ENCODE assay signal across 8 cellular contexts in the genomic region with DNA sequence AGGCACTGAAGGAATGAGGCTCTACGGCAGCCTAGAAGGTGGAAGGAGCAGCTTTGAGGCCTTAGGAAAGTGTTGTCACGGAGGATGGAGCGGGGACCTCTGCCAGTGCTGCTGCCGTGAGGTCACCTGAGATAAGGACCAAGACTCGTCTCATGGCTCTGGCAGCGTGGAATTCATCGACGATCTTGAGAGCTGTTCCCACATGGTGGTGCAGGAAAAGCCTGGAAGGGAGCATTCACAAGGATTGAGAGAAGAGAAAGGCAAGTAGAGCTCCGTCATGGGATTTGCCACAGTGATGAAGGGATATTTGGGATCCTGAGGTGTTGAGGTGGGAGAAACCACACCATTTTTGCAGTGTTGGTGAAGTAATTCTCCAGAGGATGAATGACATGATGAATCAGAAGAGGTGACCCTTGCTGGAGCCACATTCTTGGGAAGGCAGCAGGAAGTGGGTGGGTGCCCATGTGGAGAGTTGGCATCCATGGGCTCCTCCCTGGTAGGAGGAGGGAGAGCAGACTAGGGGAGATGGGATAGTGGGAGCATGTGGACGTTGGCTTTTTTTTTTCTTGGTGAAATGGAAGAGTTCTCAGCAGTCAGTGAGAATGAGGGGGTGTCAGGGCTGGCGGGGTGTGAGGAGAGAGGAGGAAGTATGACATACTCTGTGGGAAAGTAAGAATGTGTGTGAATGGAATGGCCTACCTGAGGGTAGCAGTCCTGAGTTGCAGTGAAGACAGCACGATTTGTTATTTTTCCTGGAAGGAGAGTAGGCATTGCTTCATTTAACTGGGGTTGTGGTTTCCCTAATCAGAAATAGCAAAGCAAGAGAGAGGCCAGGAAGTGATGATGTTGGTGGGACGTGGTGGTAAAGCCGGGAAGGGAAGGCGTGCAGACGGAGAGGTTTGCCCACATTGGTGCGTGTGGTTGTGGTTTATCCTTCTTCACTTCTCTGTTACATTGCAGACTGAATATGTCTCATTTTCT. TPM values are rescaled to one million over a fixed set of nuclear protein-coding genes. Genes with fewer than 3 reads are reported as not detected.
A peak's percentile ranks its signal among the peaks of the same experiment; 100 is the strongest.
DNase-seq lines count a peak whose midpoint lies in the region; ATAC-seq, FAIRE-seq and TF ChIP-seq lines count a peak whose summit lies in the region.

No MANE protein-coding gene starts in this region.

- H4K20me1 ChIP-seq in mammary epithelial cell (ENCODE audit: insufficient read depth, low read length): peaks cover 14% of the 10 kb centered on the region

- in situ Hi-C loops in mammary epithelial cell (cut with MboI; ENCODE audit: low sequenced_read_pairs in 2 of 2): no loop called here

- no peaks in the 10 kb centered on the region for H3K9me3 ChIP-seq in mammary epithelial cell (replicated peaks; ENCODE audit: insufficient read depth, low read length)
- no peaks in the 10 kb centered on the region for H3K9me3 ChIP-seq in small intestine (ENCODE audit: control insufficient read depth, low read depth)

- DNase-seq in GM12892 (ENCODE audit: insufficient read length): no peak
- peak; percentile 25 for DNase-seq in SW480 (ENCODE audit: low spot score)
- peak; percentile 87 for DNase-seq in mammary epithelial cell
- peak; percentile 21 for DNase-seq in small intestine
- DNase-seq in NCI-H82 treated with DMSO at 0.1 percent for 48 hours (lab: John Stamatoyannopoulos, UW; ENCODE audit: unreplicated experiment): no peak
- no peak for DNase-seq in medulla oblongata (ENCODE audit: extremely low spot score)

- peak overlapping the region; percentile 55 for H3K4me2 ChIP-seq in mammary epithelial cell (ENCODE audit: insufficient read depth, low read depth, low read length)

- no peaks in the 10 kb centered on the region for H3K27me3 ChIP-seq in mammary epithelial cell (ENCODE audit: insufficient read depth, low read length)
- H3K27me3 ChIP-seq in small intestine (ENCODE audit: control insufficient read depth in 2 of 2, insufficient read depth in 2 of 2, low read length in 2 of 2): no peaks in the 10 kb centered on the region

- H2AFZ ChIP-seq in mammary epithelial cell (ENCODE audit: low read depth, low read length): no peak overlapping the region

- WGBS in mammary epithelial cell (ENCODE audit: low coverage, missing lambda C conversion rate): 61% methylated on average over 11 of the region's 17 CpGs
- WGBS in small intestine, 3 donors: 77 to 90% (median 77%) methylated on average over 17 of the region's 17 CpGs

- H3K27ac ChIP-seq in mammary epithelial cell (ENCODE audit: insufficient read depth, low read depth, low read length) (peak overlapping the region; percentile 34), small intestine (ENCODE audit: low read depth in 1 of 2, low read length in 1 of 2) (no peak overlapping the region)

- H3K36me3 ChIP-seq in mammary epithelial cell (ENCODE audit: insufficient read depth, low read length) (no peaks in the 10 kb centered on the region), small intestine (ENCODE audit: control insufficient read depth in 2 of 2, insufficient read depth in 2 of 2, low read length in 2 of 2) (no peaks in the 10 kb centered on the region)

- H3K79me2 ChIP-seq in mammary epithelial cell (ENCODE audit: insufficient read depth, low read length): peaks cover 93% of the 10 kb centered on the region

- peak; percentile 27 for FAIRE-seq in GM12892 (lab: Jason Lieb, UNC)
- FAIRE-seq in small intestine (lab: Jason Lieb, UNC): no peak

- ATAC-seq in HG03565 (IDR thresholded peaks at IDR 0.05; ENCODE audit: unreplicated experiment) (no peak), GM21717 (IDR thresholded peaks at IDR 0.05; ENCODE audit: unreplicated experiment) (no peak)

- CTCF ChIA-PET in mammary epithelial cell (lab: Charles Lee; ENCODE audit: low non-redundant PET): no interaction called here

- dilution Hi-C loops in mammary epithelial cell (cut with HindIII; ENCODE audit: low sequenced_read_pairs): no loop called here

- H3K4me1 ChIP-seq in mammary epithelial cell (ENCODE audit: insufficient read depth, low read length) (peaks cover 35% of the 10 kb centered on the region), small intestine (ENCODE audit: control insufficient read depth in 2 of 2, insufficient read depth in 1 of 2, low read depth in 1 of 2, low read length in 1 of 2) (peaks cover 15 to 38% of the 10 kb centered on the region in 2 donors)

- H3K4me3 ChIP-seq in mammary epithelial cell (replicated peaks in 1 of 3; ENCODE audit: insufficient read depth in 1 of 3, low read depth in 2 of 3, low read length in 3 of 3) (no peak overlapping the region), small intestine (ENCODE audit: low read depth in 1 of 2, low read length in 2 of 2) (no peak overlapping the region)

- intact Hi-C loops in mammary epithelial cell (cut with micrococcal nuclease): no loop called here

- TF ChIP-seq POLR2A in GM12892 (IDR thresholded peaks at IDR 0.05; ENCODE audit: low read depth, low read length): no peak

- no TSS peak for BruUV-seq in mammary epithelial cell (replicated peaks; lab: Mats Ljungman, UMichigan)

- no peak for TF ChIP-seq CTCF in mammary epithelial cell (conservative IDR thresholded peaks at IDR 0.05 in 1 of 2, IDR thresholded peaks at IDR 0.05 in 1 of 2; ENCODE audit: extremely low read depth in 1 of 2, insufficient read depth in 1 of 2, low read depth in 1 of 2, low read length in 2 of 2)

- no peak overlapping the region for H3K9ac ChIP-seq in mammary epithelial cell (ENCODE audit: insufficient read depth, low read length)

RNA-seq across cellular contexts. Expression of a gene that starts 11.1 kb away (rescaled TPM):
- polyA plus RNA-seq in GM12892 (2012; ENCODE audit: missing spikeins): 49.7 TPM
- total RNA-seq in mammary epithelial cell: 100 to 1,000 TPM in 1 of 2 donors, 10 to 100 TPM in 1; 90.5 to 115 TPM
- 30.8 TPM for polyA plus RNA-seq in mammary epithelial cell
- polyA minus RNA-seq in mammary epithelial cell: 122 TPM
- polyA plus RNA-seq in small intestine: 10 to 100 TPM; 30.5 to 39.4 (median 38.7) TPM

Comparison
In these comparisons a context has a peak if more than half of its experiments do, and no peak if none do; other contexts are left out.
1. DNase-seq: peak in SW480 (single experiment), mammary epithelial cell (single experiment) and small intestine (single experiment); none in GM12892 (single experiment), NCI-H82 treated with DMSO at 0.1 percent for 48 hours (single experiment) and medulla oblongata (single experiment).